In genomic region chr12:111741235-111741812, GRCh38 we compare ENCODE assay signal across 1 cellular context.
A peak's percentile ranks its signal among the peaks of the same experiment; 100 is the strongest.
TF ChIP-seq lines count a peak whose summit lies in the region.

No MANE protein-coding gene starts in this region.

TF ChIP-seq in HEK293, 187 proteins besides CTCF, POLR2A, EP300 and RAD21 (continued from another document):
- peak; percentile 82 for TF ChIP-seq PRDM10 (tag by site-specific recombination; IDR thresholded peaks at IDR 0.05)
- no peak for TF ChIP-seq ZNF580 (tag by site-specific recombination; IDR thresholded peaks at IDR 0.05)
